8 cellular contexts compared by ENCODE assay signal in genomic region chrX:18674788-18675735, GRCh38.
A peak's percentile ranks its signal among the peaks of the same experiment; 100 is the strongest.
DNase-seq lines count a peak whose midpoint lies in the region; ATAC-seq and TF ChIP-seq lines count a peak whose summit lies in the region.

No MANE protein-coding gene starts in this region.

- ATAC-seq in GM18861 (IDR thresholded peaks at IDR 0.05; ENCODE audit: unreplicated experiment) (peak; percentile 76), HG03066 (IDR thresholded peaks at IDR 0.05; ENCODE audit: low read depth, unreplicated experiment) (peak; percentile 83)

- peak; percentile 75 for DNase-seq in AG08395 (ENCODE audit: low spot score)
- DNase-seq in NCI-H2171 (lab: John Stamatoyannopoulos, UW): peak; percentile 48
- peak; percentile 44 to 73 for DNase-seq in activated CD4-positive, alpha-beta T cell treated with anti-CD3 and anti-CD28 coated beads for 24 hours (ENCODE audit: low read depth in 2 of 2)
- peak; percentile 70 for DNase-seq in choroid plexus epithelial cell (ENCODE audit: low read depth)
- DNase-seq in stimulated activated CD4-positive, alpha-beta T cell treated with anti-CD3 and anti-CD28 coated beads, Interleukin-1b, Interleukin-23, amount 100 ng/mL, for 24 hours (ENCODE audit: low read depth in 4 of 4, low spot score in 1 of 4): peak; percentile 48 to 63 (median 51)

- peak overlapping the region; percentile 67 for H3K4me3 ChIP-seq in choroid plexus epithelial cell (ENCODE audit: low read depth, low read length)

- TF ChIP-seq CTCF in choroid plexus epithelial cell (conservative IDR thresholded peaks at IDR 0.05; ENCODE audit: low read depth, low read length): no peak

- H3K27me3 ChIP-seq in layer of hippocampus (ENCODE audit: control insufficient read depth, insufficient read depth, low read length): no peaks in the 10 kb centered on the region

- H3K27ac ChIP-seq in layer of hippocampus (ENCODE audit: low read depth, low read length): peak overlapping the region; percentile 62

Comparison
In these comparisons a context has a peak if more than half of its experiments do, and no peak if none do; other contexts are left out.
1. Peak in every context shown above with its lines: DNase-seq, ATAC-seq, H3K4me3 ChIP-seq and H3K27ac ChIP-seq.